Comparison of ENCODE assay signal across 18 cellular contexts in genomic region chr9:2174321-2174720, GRCh38.
DNase-seq lines count a peak whose midpoint lies in the region; ATAC-seq and TF ChIP-seq lines count a peak whose summit lies in the region.
"Had no signal": no experiment of that assay in that cellular context is flagged by ENCODE, and none has a peak within 500 bp of the region (broad histone marks: within the 10 kb centered on the region; RNA-seq: fewer than 3 reads in every experiment).

No MANE protein-coding gene starts in this region.

- no peaks in the 10 kb centered on the region for H3K27me3 Mint-ChIP-seq in T-helper 17 cell

- H3K4me1 Mint-ChIP-seq in T-helper 17 cell, result peaks cover 12% of the 10 kb centered on the region

- peak overlapping the region; percentile 87 for H3K27ac Mint-ChIP-seq in T-helper 17 cell

- peaks cover 5% of the 10 kb centered on the region for H3K36me3 Mint-ChIP-seq in T-helper 17 cell (ENCODE audit: low read depth)

- no peaks in the 10 kb centered on the region for H3K27me3 ChIP-seq in psoas muscle (ENCODE audit: insufficient read depth in 3 of 3, low read length in 2 of 3)
- H3K27me3 ChIP-seq: BE2C had no signal

- TF ChIP-seq CTCF in psoas muscle (IDR thresholded peaks at IDR 0.05), result no peak

- no peak for ATAC-seq in T-helper 17 cell
- no peak for ATAC-seq in psoas muscle
- ATAC-seq: CD8-positive, alpha-beta T cell had no signal

- H3K4me3 ChIP-seq in psoas muscle, result no peak overlapping the region

- intact Hi-C loops in psoas muscle (cut with DNase I), result no loop called here

- H3K4me1 ChIP-seq in psoas muscle, result peaks cover 13% of the 10 kb centered on the region
- H3K4me1 ChIP-seq: BE2C had no signal

- no peak overlapping the region for H3K4me3 Mint-ChIP-seq in T-helper 17 cell
- H3K4me3 Mint-ChIP-seq: CD8-positive, alpha-beta T cell; H9 had no signal

- peaks cover 0 to 22% of the 10 kb centered on the region in 2 donors for H3K36me3 ChIP-seq in psoas muscle (ENCODE audit: insufficient read depth in 1 of 2, low read depth in 1 of 2)
- H3K36me3 ChIP-seq: BE2C had no signal

- 93 to 97% (median 94%) methylated on average over 8 of the region's 8 CpGs for WGBS in psoas muscle, 3 donors

- no peaks in the 10 kb centered on the region for H3K9me3 ChIP-seq in T-helper 17 cell (ENCODE audit: control insufficient read depth, low read length, poor library complexity, severe bottlenecking)
- no peaks in the 10 kb centered on the region for H3K9me3 ChIP-seq in psoas muscle
- H3K9me3 ChIP-seq: BE2C had no signal

- no peak overlapping the region for H3K27ac ChIP-seq in psoas muscle
- H3K27ac ChIP-seq: C4-2B had no signal

- peak; percentile 57 for DNase-seq in Ammon's horn (ENCODE audit: low spot score)
- DNase-seq in T-helper 17 cell, result no peak
- DNase-seq in cerebellar cortex (ENCODE audit: low spot score), result peak; percentile 51
- peak; percentile 6 for DNase-seq in myocyte (ENCODE audit: low read depth)
- DNase-seq in A172 (ENCODE audit: low spot score), result no peak
- DNase-seq in NCI-H774 (lab: John Stamatoyannopoulos, UW), result no peak
- DNase-seq in psoas muscle, result no peak
- no peak for DNase-seq in pons (ENCODE audit: low spot score)
- DNase-seq: BE2C; CD8-positive, alpha-beta T cell; COR-L47; DMS153; DMS79 treated with DMSO at 0.1 percent for 48 hours; EL; GDM1; GOT3; H9 had no signal

Comparison
In these comparisons a context has a peak if more than half of its experiments do, and no peak if none do; other contexts are left out.
1. DNase-seq: peak in Ammon's horn (single experiment), cerebellar cortex (single experiment) and myocyte (single experiment); none in T-helper 17 cell (0 of 3), A172 (single experiment), NCI-H774 (single experiment), psoas muscle (0 of 2) and pons (single experiment).